Comparison of ENCODE assay signal across 19 cellular contexts in genomic region chr19:31352782-31353651, GRCh38. TPM values are rescaled to one million over a fixed set of nuclear protein-coding genes. Genes with fewer than 3 reads are reported as not detected.
DNase-seq lines count a peak whose midpoint lies in the region; ATAC-seq and TF ChIP-seq lines count a peak whose summit lies in the region.
"Had no signal": no experiment of that assay in that cellular context is flagged by ENCODE, and none has a peak within 500 bp of the region (broad histone marks: within the 10 kb centered on the region; RNA-seq: fewer than 3 reads in every experiment).

No MANE protein-coding gene starts in this region.

- no peak overlapping the region for H2AFZ ChIP-seq in MM.1S (ENCODE audit: low read length)

- H3F3A ChIP-seq in MM.1S (ENCODE audit: insufficient read depth, low read length) = no peaks in the 10 kb centered on the region

- in situ Hi-C loops in GM13976 (cut with MboI; ENCODE audit: low sequenced_read_pairs, unreplicated experiment) = no loop called here

- H3K36me3 Mint-ChIP-seq in brain (no peaks in the 10 kb centered on the region), mesothelial cell of epicardium (no peaks in the 10 kb centered on the region)

- peak overlapping the region in 1 of 5 experiments; percentile 50 for H3K27ac Mint-ChIP-seq in brain
- peak overlapping the region; percentile 91 for H3K27ac Mint-ChIP-seq in mesothelial cell of epicardium
- H3K27ac Mint-ChIP-seq: activated CD8-positive, alpha-beta T cell treated with anti-CD3 and anti-CD28 coated beads for 36 hours; activated naive CD4-positive, alpha-beta T cell treated with anti-CD3 and anti-CD28 coated beads, Interleukin-2, amount 50 U/mL, for 72 hours had no signal

- DNase-seq in cardiac septum (ENCODE audit: low spot score) = peak; percentile 69
- no peak for DNase-seq in left cardiac atrium
- DNase-seq in mesothelial cell of epicardium (ENCODE audit: low spot score in 2 of 2, unreplicated experiment in 2 of 2) = peak in 1 of 2 experiments; percentile 37
- DNase-seq in MM.1S = no peak
- DNase-seq in GM13976 (ENCODE audit: low spot score) = no peak
- DNase-seq in colonic mucosa = no peak
- DNase-seq in nucleus accumbens (lab: John Stamatoyannopoulos, UW) = no peak
- DNase-seq: DND-41; NCI-H1417; NCI-H524; Peyer's patch; stimulated activated CD4-positive, alpha-beta T cell treated with anti-CD3 and anti-CD28 coated beads, Interleukin-2, amount 100 ng/mL, for 24 hours; T-helper 9 cell; transverse colon had no signal

- H3K27ac ChIP-seq in MM.1S (ENCODE audit: low read length) (no peak overlapping the region), colonic mucosa (no peak overlapping the region)
- H3K27ac ChIP-seq: Peyer's patch had no signal

- H3K9me3 ChIP-seq in MM.1S (replicated peaks; ENCODE audit: insufficient read depth, low read length) (no peaks in the 10 kb centered on the region), colonic mucosa (no peaks in the 10 kb centered on the region)
- H3K9me3 ChIP-seq: Peyer's patch, transverse colon had no signal

- no peaks in the 10 kb centered on the region for H4K20me1 ChIP-seq in MM.1S (ENCODE audit: insufficient read depth, low read length)

- peaks cover 77% of the 10 kb centered on the region for H3K27me3 Mint-ChIP-seq in brain
- H3K27me3 Mint-ChIP-seq in mesothelial cell of epicardium (ENCODE audit: low read depth) = peaks cover 67% of the 10 kb centered on the region

- H3K4me3 Mint-ChIP-seq in brain (peak overlapping the region; percentile 26 to 94 (median 90)), mesothelial cell of epicardium (peak overlapping the region; percentile 87)
- H3K4me3 Mint-ChIP-seq: activated CD8-positive, alpha-beta T cell treated with anti-CD3 and anti-CD28 coated beads for 36 hours had no signal

- no peaks in the 10 kb centered on the region for H3K9me2 ChIP-seq in MM.1S (replicated peaks; ENCODE audit: insufficient read depth, low read length)

- ATAC-seq in left cardiac atrium = no peak
- ATAC-seq: activated CD8-positive, alpha-beta T cell treated with anti-CD3 and anti-CD28 coated beads for 36 hours; activated naive CD4-positive, alpha-beta T cell treated with anti-CD3 and anti-CD28 coated beads, Interleukin-2, amount 50 U/mL, for 72 hours; GM12878 had no signal

- intact Hi-C loops in cardiac septum (cut with DNase I) (loop anchor here (10.0 kb wide), 1 partner anchor 668 kb away; no protein-coding TSS in a partner anchor), left cardiac atrium (cut with DNase I) (no loop called here), colonic mucosa (cut with DNase I) (loop anchor here (10.0 kb wide), 2 partner anchors 308 to 568 kb away; no protein-coding TSS in a partner anchor)

- H3K4me3 ChIP-seq in MM.1S (ENCODE audit: low read length) = no peak overlapping the region
- no peak overlapping the region for H3K4me3 ChIP-seq in colonic mucosa
- H3K4me3 ChIP-seq: GM12878, Peyer's patch had no signal

- no peaks in the 10 kb centered on the region for H3K79me2 ChIP-seq in MM.1S (ENCODE audit: low read length)

- H3K4me1 ChIP-seq in MM.1S (ENCODE audit: low read length) (no peaks in the 10 kb centered on the region), colonic mucosa (no peaks in the 10 kb centered on the region)

- TF ChIP-seq CTCF in brain (conservative IDR thresholded peaks at IDR 0.05) = no peak
- TF ChIP-seq CTCF in mesothelial cell of epicardium (IDR thresholded peaks at IDR 0.05; ENCODE audit: unreplicated experiment) = no peak
- no peak for TF ChIP-seq CTCF in MM.1S (IDR thresholded peaks at IDR 0.05; ENCODE audit: low read length)
- no peak for TF ChIP-seq CTCF in GM13976 (IDR thresholded peaks at IDR 0.05; ENCODE audit: borderline replicate concordance, control extremely low read depth, extremely low read depth, insufficient read depth, missing control alignments)
- no peak for TF ChIP-seq CTCF in colonic mucosa (IDR thresholded peaks at IDR 0.05)

- H3K36me3 ChIP-seq in MM.1S (replicated peaks; ENCODE audit: insufficient read depth, low read length) (no peaks in the 10 kb centered on the region), colonic mucosa (no peaks in the 10 kb centered on the region)
- H3K36me3 ChIP-seq: Peyer's patch, transverse colon had no signal

- H3K4me1 Mint-ChIP-seq in brain = peaks cover 57% of the 10 kb centered on the region
- peaks cover 55% of the 10 kb centered on the region for H3K4me1 Mint-ChIP-seq in mesothelial cell of epicardium

- H3K9ac ChIP-seq in MM.1S (ENCODE audit: low read length) (no peak overlapping the region), colonic mucosa (ENCODE audit: low read depth in 2 of 2, low read length in 2 of 2) (no peak overlapping the region)

- H3K4me2 ChIP-seq in MM.1S (ENCODE audit: low read depth, low read length) = no peak overlapping the region

- peaks cover 0 to 4% (median 0%) of the 10 kb centered on the region in 5 experiments for H3K9me3 Mint-ChIP-seq in brain
- no peaks in the 10 kb centered on the region for H3K9me3 Mint-ChIP-seq in mesothelial cell of epicardium
- H3K9me3 Mint-ChIP-seq: activated CD8-positive, alpha-beta T cell treated with anti-CD3 and anti-CD28 coated beads for 36 hours; activated naive CD4-positive, alpha-beta T cell treated with anti-CD3 and anti-CD28 coated beads, Interleukin-2, amount 50 U/mL, for 72 hours; central memory CD8-positive, alpha-beta T cell had no signal

- H3K27me3 ChIP-seq in MM.1S (replicated peaks; ENCODE audit: insufficient read depth, low read length) (peaks cover 47% of the 10 kb centered on the region), colonic mucosa (peaks cover 81% of the 10 kb centered on the region)

RNA-seq across cellular contexts. Expression of gene TSHZ3, which starts 3.8 kb away (rescaled TPM):
- total RNA-seq in cardiac septum (5.2 TPM), left cardiac atrium (1 to 10 TPM; 4.3 to 5.4 TPM), mesothelial cell of epicardium (82.5 to 87.1 TPM (median 82.9 TPM) in 3 replicates), colonic mucosa (1 to 10 TPM; 1.3 to 5.1 TPM)
- 17.6 TPM for polyA plus RNA-seq in brain (ENCODE audit: insufficient read depth, low read depth, low replicate concordance)
- polyA plus RNA-seq: GM12878 had no signal

Comparison
In these comparisons a context has a peak if more than half of its experiments do, and no peak if none do; other contexts are left out.
1. intact Hi-C loops: an anchor here in cardiac septum (10.0 kb wide) and colonic mucosa (10.0 kb wide); none called in left cardiac atrium.
2. RNA of gene TSHZ3, which starts 3.8 kb away (total RNA-seq): 82.5 to 87.1 TPM in mesothelial cell of epicardium; 4.3 to 5.4 TPM in left cardiac atrium, 5.2 TPM in cardiac septum (single experiment) and 1.3 to 5.1 TPM in colonic mucosa; every median in the first group is over 10 times any median in the second.